Comparison of ENCODE assay signal across 9 cellular contexts in the genomic region with DNA sequence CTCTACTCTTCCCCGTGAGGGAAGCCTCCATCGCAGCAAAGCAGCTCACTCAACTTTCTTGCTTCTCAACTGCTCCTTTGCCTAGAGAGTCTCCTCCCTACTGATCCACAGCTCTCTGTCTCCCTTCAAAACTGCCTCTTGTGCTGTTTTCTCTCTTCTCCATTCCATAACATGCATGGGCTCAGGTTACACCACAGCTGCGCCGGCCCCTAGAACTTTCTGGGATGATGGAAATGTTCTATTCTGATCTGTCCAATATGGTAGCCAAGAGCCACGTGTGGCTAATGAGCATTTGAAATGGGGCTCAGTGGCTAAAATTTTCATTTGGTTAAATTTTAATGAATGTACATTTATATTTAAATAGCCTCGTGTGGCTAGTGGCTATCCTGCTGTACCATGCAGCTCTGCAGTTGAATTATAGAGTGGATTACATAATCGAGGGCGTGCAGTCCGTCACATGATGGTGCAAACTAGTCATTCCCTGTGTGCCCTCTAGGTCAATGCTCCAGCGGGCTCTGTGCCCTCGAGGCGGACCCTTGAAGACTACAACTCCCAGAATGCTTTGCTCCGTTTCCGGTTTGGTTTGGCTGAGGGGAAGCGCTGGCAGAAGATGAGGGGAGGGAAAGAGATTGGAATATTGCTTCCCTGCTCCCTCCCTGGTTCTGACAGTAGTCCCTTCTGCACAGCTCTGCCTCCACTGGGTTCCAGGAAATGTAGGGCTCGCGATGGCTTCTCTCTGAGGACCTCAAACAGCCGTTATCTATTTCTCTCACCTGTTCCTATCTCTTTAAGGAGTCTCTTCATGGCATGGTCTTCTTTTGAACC.
DNase-seq lines count a peak whose midpoint lies in the region; ATAC-seq and TF ChIP-seq lines count a peak whose summit lies in the region.
"Had no signal": no experiment of that assay in that cellular context is flagged by ENCODE, and none has a peak within 500 bp of the region (broad histone marks: within the 10 kb centered on the region; RNA-seq: fewer than 3 reads in every experiment).

No MANE protein-coding gene starts in this region.

- no peak overlapping the region for H3K4me3 ChIP-seq in PC-3 (ENCODE audit: low read length)

- DNase-seq in DMS 273 (lab: John Stamatoyannopoulos, UW; ENCODE audit: unreplicated experiment) (peak; percentile 69), DMS 273 treated with DMSO at 0.1 percent for 48 hours (lab: John Stamatoyannopoulos, UW) (no peak), PC-3 (peak; percentile 54), foreskin melanocyte (peak; percentile 71), putamen (ENCODE audit: low spot score) (peak; percentile 52), 8988T (no peak)
- DNase-seq in effector CD4-positive, alpha-beta T cell = no peak

- no peak overlapping the region for H3K4me2 ChIP-seq in PC-3 (ENCODE audit: low read length)

- H3K27ac ChIP-seq in PC-3 (ENCODE audit: low read length) = no peak overlapping the region
- H3K27ac ChIP-seq: 22Rv1 had no signal

- no TSS peak for BruUV-seq in PC-3 (replicated peaks; lab: Mats Ljungman, UMichigan)

- no peak overlapping the region for H3K9ac ChIP-seq in PC-3 (ENCODE audit: low read length)

- CTCF ChIA-PET in PC-3 (lab: Charles Lee) = no interaction called here

- H3K4me1 ChIP-seq in PC-3 (ENCODE audit: insufficient read depth, low read length) = peaks cover 31% of the 10 kb centered on the region

- intact Hi-C loops in PC-3 (cut with micrococcal nuclease) = no loop called here

- TF ChIP-seq CTCF in PC-3 (conservative IDR thresholded peaks at IDR 0.05; ENCODE audit: low read depth, low read length) = no peak

- H3K27me3 ChIP-seq in PC-3 (ENCODE audit: low read length) = no peaks in the 10 kb centered on the region

- H3K36me3 ChIP-seq in PC-3 (ENCODE audit: low read depth, low read length) = no peaks in the 10 kb centered on the region

- ATAC-seq in PC-3 = no peak
- no peak for ATAC-seq in GM18520 (IDR thresholded peaks at IDR 0.05; ENCODE audit: unreplicated experiment)

- H4K20me1 ChIP-seq in PC-3 (ENCODE audit: low read length) = no peaks in the 10 kb centered on the region

- peaks cover 11% of the 10 kb centered on the region for H3F3A ChIP-seq in PC-3 (ENCODE audit: low read length, unreplicated experiment)

- no peaks in the 10 kb centered on the region for H3K79me2 ChIP-seq in PC-3 (ENCODE audit: low read length)

- H3K9me2 ChIP-seq in PC-3 (replicated peaks; ENCODE audit: low read length) = no peaks in the 10 kb centered on the region

- no peaks in the 10 kb centered on the region for H3K9me3 ChIP-seq in PC-3 (ENCODE audit: low read length)

- POLR2A ChIA-PET in PC-3 (lab: Charles Lee; ENCODE audit: unreplicated experiment) = no interaction called here

- H2AFZ ChIP-seq in PC-3 (ENCODE audit: low read length) = no peak overlapping the region

Comparison
In these comparisons a context has a peak if more than half of its experiments do, and no peak if none do; other contexts are left out.
1. DNase-seq: peak in DMS 273 (single experiment), PC-3 (single experiment), foreskin melanocyte (single experiment) and putamen (single experiment); none in DMS 273 treated with DMSO at 0.1 percent for 48 hours (single experiment), 8988T (single experiment) and effector CD4-positive, alpha-beta T cell (single experiment).